10 cellular contexts compared by ENCODE assay signal in genomic region chr12:53994268-53994690, GRCh38. TPM values are rescaled to one million over a fixed set of nuclear protein-coding genes. Genes with fewer than 3 reads are reported as not detected.
DNase-seq lines count a peak whose midpoint lies in the region; ATAC-seq and TF ChIP-seq lines count a peak whose summit lies in the region.
"Had no signal": no experiment of that assay in that cellular context is flagged by ENCODE, and none has a peak within 500 bp of the region (broad histone marks: within the 10 kb centered on the region; RNA-seq: fewer than 3 reads in every experiment).

No MANE protein-coding gene starts in this region.

- intact Hi-C loops in activated CD4-positive, alpha-beta memory T cell treated with anti-CD3 and anti-CD28 coated beads for 36 hours (cut with micrococcal nuclease): loop anchor here (5.0 kb wide), 1 partner anchor 58 kb away; the partner anchor contains the start of gene HOXC4
- intact Hi-C loops in activated T-helper 1 cell treated with anti-CD3 and anti-CD28 coated beads, Interleukin-12 subunit alpha, Interleukin-12 subunit beta, Interleukin-2, Interleukin-4 antibody, amounts not matched to agents 30 ng/mL and 10 ng/mL and 1 ng/mL, durations not matched to agents 14 hours and 24 hours and 36 hours (cut with micrococcal nuclease): no loop called here
- intact Hi-C loops in spleen (cut with DNase I; ENCODE audit: low total_unique reads): no loop called here

- DNase-seq in activated CD4-positive, alpha-beta memory T cell treated with anti-CD3 and anti-CD28 coated beads for 36 hours: no peak
- DNase-seq in activated CD4-positive, alpha-beta memory T cell treated with anti-CD3 and anti-CD28 coated beads, Interleukin-2, amount 10 ng/mL, durations not matched to agents 7 days and 5 days: no peak
- DNase-seq in activated T-helper 1 cell treated with anti-CD3 and anti-CD28 coated beads, Interleukin-12 subunit alpha, Interleukin-12 subunit beta, Interleukin-2, Interleukin-4 antibody, amounts not matched to agents 30 ng/mL and 10 ng/mL and 1 ng/mL, durations not matched to agents 14 hours and 24 hours and 36 hours (ENCODE audit: low spot score): no peak
- DNase-seq in kidney tubule cell (ENCODE audit: low spot score) (peak; percentile 59), spleen (peak; percentile 70), omental fat pad (ENCODE audit: low spot score) (no peak), A172 (ENCODE audit: low spot score) (no peak)
- DNase-seq: activated naive CD4-positive, alpha-beta T cell treated with Interleukin-2 at 50 U/mL for 16 hours; stimulated activated CD4-positive, alpha-beta T cell treated with anti-CD3 and anti-CD28 coated beads, Interleukin-4, amount 100 ng/mL, for 4 hours had no signal

- H3K27ac ChIP-seq in spleen: no peak overlapping the region

- no peaks in the 10 kb centered on the region for H3K36me3 ChIP-seq in spleen

- H3K27ac Mint-ChIP-seq in activated CD4-positive, alpha-beta memory T cell treated with anti-CD3 and anti-CD28 coated beads for 36 hours: peak overlapping the region; percentile 19
- H3K27ac Mint-ChIP-seq in activated CD4-positive, alpha-beta memory T cell treated with anti-CD3 and anti-CD28 coated beads, Interleukin-2, amount 10 ng/mL, durations not matched to agents 7 days and 5 days: no peak overlapping the region
- peak overlapping the region; percentile 61 for H3K27ac Mint-ChIP-seq in activated T-helper 1 cell treated with anti-CD3 and anti-CD28 coated beads, Interleukin-12 subunit alpha, Interleukin-12 subunit beta, Interleukin-2, Interleukin-4 antibody, amounts not matched to agents 30 ng/mL and 10 ng/mL and 1 ng/mL, durations not matched to agents 14 hours and 24 hours and 36 hours

- TF ChIP-seq CTCF in spleen (IDR thresholded peaks at IDR 0.05 in 8 of 11, conservative IDR thresholded peaks at IDR 0.05 in 3 of 11): no peak
- TF ChIP-seq CTCF in omental fat pad (IDR thresholded peaks at IDR 0.05): no peak

- no peak for ATAC-seq in omental fat pad (ENCODE audit: low FRiP score)
- no peak for ATAC-seq in HG02623 (IDR thresholded peaks at IDR 0.05; ENCODE audit: unreplicated experiment)

- no peak overlapping the region for H3K4me3 Mint-ChIP-seq in activated CD4-positive, alpha-beta memory T cell treated with anti-CD3 and anti-CD28 coated beads for 36 hours
- no peak overlapping the region for H3K4me3 Mint-ChIP-seq in activated CD4-positive, alpha-beta memory T cell treated with anti-CD3 and anti-CD28 coated beads, Interleukin-2, amount 10 ng/mL, durations not matched to agents 7 days and 5 days
- no peak overlapping the region for H3K4me3 Mint-ChIP-seq in activated T-helper 1 cell treated with anti-CD3 and anti-CD28 coated beads, Interleukin-12 subunit alpha, Interleukin-12 subunit beta, Interleukin-2, Interleukin-4 antibody, amounts not matched to agents 30 ng/mL and 10 ng/mL and 1 ng/mL, durations not matched to agents 14 hours and 24 hours and 36 hours

- H3K9me3 Mint-ChIP-seq in activated CD4-positive, alpha-beta memory T cell treated with anti-CD3 and anti-CD28 coated beads for 36 hours: no peaks in the 10 kb centered on the region
- H3K9me3 Mint-ChIP-seq in activated CD4-positive, alpha-beta memory T cell treated with anti-CD3 and anti-CD28 coated beads, Interleukin-2, amount 10 ng/mL, durations not matched to agents 7 days and 5 days: no peaks in the 10 kb centered on the region
- no peaks in the 10 kb centered on the region for H3K9me3 Mint-ChIP-seq in activated T-helper 1 cell treated with anti-CD3 and anti-CD28 coated beads, Interleukin-12 subunit alpha, Interleukin-12 subunit beta, Interleukin-2, Interleukin-4 antibody, amounts not matched to agents 30 ng/mL and 10 ng/mL and 1 ng/mL, durations not matched to agents 14 hours and 24 hours and 36 hours

- peaks cover 87% of the 10 kb centered on the region for H3K27me3 Mint-ChIP-seq in activated CD4-positive, alpha-beta memory T cell treated with anti-CD3 and anti-CD28 coated beads for 36 hours
- peaks cover 97% of the 10 kb centered on the region for H3K27me3 Mint-ChIP-seq in activated CD4-positive, alpha-beta memory T cell treated with anti-CD3 and anti-CD28 coated beads, Interleukin-2, amount 10 ng/mL, durations not matched to agents 7 days and 5 days
- H3K27me3 Mint-ChIP-seq in activated T-helper 1 cell treated with anti-CD3 and anti-CD28 coated beads, Interleukin-12 subunit alpha, Interleukin-12 subunit beta, Interleukin-2, Interleukin-4 antibody, amounts not matched to agents 30 ng/mL and 10 ng/mL and 1 ng/mL, durations not matched to agents 14 hours and 24 hours and 36 hours (ENCODE audit: insufficient read depth): peaks cover 90% of the 10 kb centered on the region

- POLR2A ChIA-PET in activated CD4-positive, alpha-beta memory T cell treated with anti-CD3 and anti-CD28 coated beads for 36 hours (lab: Charles Lee): no interaction called here
- POLR2A ChIA-PET in activated CD4-positive, alpha-beta memory T cell treated with anti-CD3 and anti-CD28 coated beads, Interleukin-2, amount 10 ng/mL, durations not matched to agents 7 days and 5 days (lab: Charles Lee): no interaction called here

- peak overlapping the region in 4 of 8 donors; percentile 3 to 77 (median 54) for H3K4me3 ChIP-seq in spleen

- H3K9me3 ChIP-seq in spleen: no peaks in the 10 kb centered on the region

- peaks cover 15 to 100% (median 100%) of the 10 kb centered on the region in 7 donors for H3K27me3 ChIP-seq in spleen (replicated peaks in 1 of 7)

- TF ChIP-seq POLR2A in spleen (IDR thresholded peaks at IDR 0.05): no peak

- H3K4me1 ChIP-seq in spleen: peaks cover 14 to 48% (median 38%) of the 10 kb centered on the region in 6 donors

- H3K36me3 Mint-ChIP-seq in activated CD4-positive, alpha-beta memory T cell treated with anti-CD3 and anti-CD28 coated beads for 36 hours: peaks cover 2% of the 10 kb centered on the region
- no peaks in the 10 kb centered on the region for H3K36me3 Mint-ChIP-seq in activated CD4-positive, alpha-beta memory T cell treated with anti-CD3 and anti-CD28 coated beads, Interleukin-2, amount 10 ng/mL, durations not matched to agents 7 days and 5 days (ENCODE audit: low read depth)
- no peaks in the 10 kb centered on the region for H3K36me3 Mint-ChIP-seq in activated T-helper 1 cell treated with anti-CD3 and anti-CD28 coated beads, Interleukin-12 subunit alpha, Interleukin-12 subunit beta, Interleukin-2, Interleukin-4 antibody, amounts not matched to agents 30 ng/mL and 10 ng/mL and 1 ng/mL, durations not matched to agents 14 hours and 24 hours and 36 hours (ENCODE audit: low read depth)

- H3K4me1 Mint-ChIP-seq in activated CD4-positive, alpha-beta memory T cell treated with anti-CD3 and anti-CD28 coated beads for 36 hours (ENCODE audit: low read depth): peaks cover 41% of the 10 kb centered on the region
- H3K4me1 Mint-ChIP-seq in activated CD4-positive, alpha-beta memory T cell treated with anti-CD3 and anti-CD28 coated beads, Interleukin-2, amount 10 ng/mL, durations not matched to agents 7 days and 5 days: peaks cover 33% of the 10 kb centered on the region
- peaks cover 35% of the 10 kb centered on the region for H3K4me1 Mint-ChIP-seq in activated T-helper 1 cell treated with anti-CD3 and anti-CD28 coated beads, Interleukin-12 subunit alpha, Interleukin-12 subunit beta, Interleukin-2, Interleukin-4 antibody, amounts not matched to agents 30 ng/mL and 10 ng/mL and 1 ng/mL, durations not matched to agents 14 hours and 24 hours and 36 hours (ENCODE audit: low read depth)

- CTCF ChIA-PET in activated CD4-positive, alpha-beta memory T cell treated with anti-CD3 and anti-CD28 coated beads for 36 hours (lab: Charles Lee): no interaction called here
- CTCF ChIA-PET in activated CD4-positive, alpha-beta memory T cell treated with anti-CD3 and anti-CD28 coated beads, Interleukin-2, amount 10 ng/mL, durations not matched to agents 7 days and 5 days (lab: Charles Lee): no interaction called here

- WGBS in spleen, 5 donors: 4 to 19% (median 9%) methylated on average over 35 of the region's 35 CpGs

RNA-seq across cellular contexts. Expression of gene HOXC9, which starts 5.7 kb away (rescaled TPM):
- not detected for total RNA-seq in activated CD4-positive, alpha-beta memory T cell treated with anti-CD3 and anti-CD28 coated beads for 36 hours
- not detected for total RNA-seq in activated CD4-positive, alpha-beta memory T cell treated with anti-CD3 and anti-CD28 coated beads, Interleukin-2, amount 10 ng/mL, durations not matched to agents 7 days and 5 days
- total RNA-seq in activated T-helper 1 cell treated with anti-CD3 and anti-CD28 coated beads, Interleukin-12 subunit alpha, Interleukin-12 subunit beta, Interleukin-2, Interleukin-4 antibody, amounts not matched to agents 30 ng/mL and 10 ng/mL and 1 ng/mL, durations not matched to agents 14 hours and 24 hours and 36 hours: not detected in 2 replicates
- not detected for total RNA-seq in spleen
- polyA plus RNA-seq in spleen: under 1 TPM in 1 of 3 donors, not detected in 2; 0.05 TPM
- 1 to 10 TPM in 1 of 4 donors, under 1 TPM in 2, not detected in 1; 0.28 to 2.0 (median 0.44) TPM for total RNA-seq in omental fat pad
- 6.3 and 11.0 TPM in 2 replicates for total RNA-seq in A172 (2014; rRNA removed; shearing (Covaris generic))

RNA-seq across cellular contexts. Expression of gene HOXC10, which starts 9.3 kb away (rescaled TPM):
- not detected for total RNA-seq in activated CD4-positive, alpha-beta memory T cell treated with anti-CD3 and anti-CD28 coated beads for 36 hours
- total RNA-seq in activated CD4-positive, alpha-beta memory T cell treated with anti-CD3 and anti-CD28 coated beads, Interleukin-2, amount 10 ng/mL, durations not matched to agents 7 days and 5 days: not detected
- total RNA-seq in activated T-helper 1 cell treated with anti-CD3 and anti-CD28 coated beads, Interleukin-12 subunit alpha, Interleukin-12 subunit beta, Interleukin-2, Interleukin-4 antibody, amounts not matched to agents 30 ng/mL and 10 ng/mL and 1 ng/mL, durations not matched to agents 14 hours and 24 hours and 36 hours: not detected in 2 replicates
- total RNA-seq in spleen (not detected), omental fat pad (not detected)
- not detected for polyA plus RNA-seq in spleen
- total RNA-seq in A172 (2014; rRNA removed; shearing (Covaris generic)): 4.4 and 4.9 TPM in 2 replicates

RNA-seq across cellular contexts. Expression of gene HOXC8, which starts 14.5 kb away (rescaled TPM):
- not detected for total RNA-seq in activated CD4-positive, alpha-beta memory T cell treated with anti-CD3 and anti-CD28 coated beads for 36 hours
- total RNA-seq in activated CD4-positive, alpha-beta memory T cell treated with anti-CD3 and anti-CD28 coated beads, Interleukin-2, amount 10 ng/mL, durations not matched to agents 7 days and 5 days: not detected
- total RNA-seq in activated T-helper 1 cell treated with anti-CD3 and anti-CD28 coated beads, Interleukin-12 subunit alpha, Interleukin-12 subunit beta, Interleukin-2, Interleukin-4 antibody, amounts not matched to agents 30 ng/mL and 10 ng/mL and 1 ng/mL, durations not matched to agents 14 hours and 24 hours and 36 hours: not detected in 2 replicates
- total RNA-seq in spleen (not detected), omental fat pad (under 1 TPM in 2 of 4 donors, not detected in 2; 0.19 to 0.24 TPM)
- polyA plus RNA-seq in spleen: under 1 TPM in 2 of 3 donors, not detected in 1; 0.04 to 0.10 TPM
- total RNA-seq in A172 (2014; rRNA removed; shearing (Covaris generic)): not detected in 2 replicates

RNA-seq across cellular contexts. Expression of gene HOTAIR, which starts 19.5 kb away (rescaled TPM):
- not detected for total RNA-seq in activated CD4-positive, alpha-beta memory T cell treated with anti-CD3 and anti-CD28 coated beads for 36 hours
- total RNA-seq in activated CD4-positive, alpha-beta memory T cell treated with anti-CD3 and anti-CD28 coated beads, Interleukin-2, amount 10 ng/mL, durations not matched to agents 7 days and 5 days: not detected
- not detected in 2 replicates for total RNA-seq in activated T-helper 1 cell treated with anti-CD3 and anti-CD28 coated beads, Interleukin-12 subunit alpha, Interleukin-12 subunit beta, Interleukin-2, Interleukin-4 antibody, amounts not matched to agents 30 ng/mL and 10 ng/mL and 1 ng/mL, durations not matched to agents 14 hours and 24 hours and 36 hours
- not detected for total RNA-seq in spleen
- not detected for polyA plus RNA-seq in spleen
- total RNA-seq in omental fat pad: under 1 TPM in 1 of 4 donors, not detected in 3; 0.32 TPM
- 8.4 and 9.8 TPM in 2 replicates for total RNA-seq in A172 (2014; rRNA removed; shearing (Covaris generic))

RNA-seq across cellular contexts. Expression of gene HOXC11, which starts 21.4 kb away (rescaled TPM):
- not detected for total RNA-seq in activated CD4-positive, alpha-beta memory T cell treated with anti-CD3 and anti-CD28 coated beads for 36 hours
- total RNA-seq in activated CD4-positive, alpha-beta memory T cell treated with anti-CD3 and anti-CD28 coated beads, Interleukin-2, amount 10 ng/mL, durations not matched to agents 7 days and 5 days: not detected
- not detected in 2 replicates for total RNA-seq in activated T-helper 1 cell treated with anti-CD3 and anti-CD28 coated beads, Interleukin-12 subunit alpha, Interleukin-12 subunit beta, Interleukin-2, Interleukin-4 antibody, amounts not matched to agents 30 ng/mL and 10 ng/mL and 1 ng/mL, durations not matched to agents 14 hours and 24 hours and 36 hours
- total RNA-seq in spleen (not detected), omental fat pad (not detected)
- polyA plus RNA-seq in spleen: not detected
- 1.0 and 2.3 TPM in 2 replicates for total RNA-seq in A172 (2014; rRNA removed; shearing (Covaris generic))

Comparison
In these comparisons a context has a peak if more than half of its experiments do, and no peak if none do; other contexts are left out.
1. DNase-seq: peak in kidney tubule cell (single experiment) and spleen (single experiment); none in activated CD4-positive, alpha-beta memory T cell treated with anti-CD3 and anti-CD28 coated beads for 36 hours (single experiment), activated CD4-positive, alpha-beta memory T cell treated with anti-CD3 and anti-CD28 coated beads, Interleukin-2, amount 10 ng/mL, durations not matched to agents 7 days and 5 days (single experiment), activated T-helper 1 cell treated with anti-CD3 and anti-CD28 coated beads, Interleukin-12 subunit alpha, Interleukin-12 subunit beta, Interleukin-2, Interleukin-4 antibody, amounts not matched to agents 30 ng/mL and 10 ng/mL and 1 ng/mL, durations not matched to agents 14 hours and 24 hours and 36 hours (single experiment), omental fat pad (single experiment) and A172 (single experiment).